In genomic region chr12:14256139-14256538, GRCh38 we compare ENCODE assay signal across 8 cellular contexts.
DNase-seq lines count a peak whose midpoint lies in the region; ATAC-seq and TF ChIP-seq lines count a peak whose summit lies in the region.

No MANE protein-coding gene starts in this region.

- no peak for TF ChIP-seq EP300 in gastroesophageal sphincter (IDR thresholded peaks at IDR 0.05)

- TF ChIP-seq CTCF in heart left ventricle (IDR thresholded peaks at IDR 0.05) (no peak), type B pancreatic cell (conservative IDR thresholded peaks at IDR 0.05) (no peak), gastroesophageal sphincter (IDR thresholded peaks at IDR 0.05) (no peak), progenitor cell of endocrine pancreas (IDR thresholded peaks at IDR 0.05; ENCODE audit: unreplicated experiment) (no peak)

- peak overlapping the region; percentile 95 for H3K27ac Mint-ChIP-seq in memory B cell
- H3K27ac Mint-ChIP-seq in type B pancreatic cell, result peak overlapping the region; percentile 92
- no peak overlapping the region for H3K27ac Mint-ChIP-seq in progenitor cell of endocrine pancreas

- peak overlapping the region in 11 of 12 donors; percentile 85 to 98 (median 88) for H3K27ac ChIP-seq in heart left ventricle
- H3K27ac ChIP-seq in gastroesophageal sphincter, result peak overlapping the region in 2 of 4 donors; percentile 83

- peak in 1 of 5 donors; percentile 23 for DNase-seq in heart left ventricle
- no peak for DNase-seq in Right ventricle myocardium superior
- peak; percentile 45 for DNase-seq in activated naive CD4-positive, alpha-beta T cell treated with Interleukin-2 at 50 U/mL for 16 hours
- no peak for DNase-seq in memory B cell (ENCODE audit: low spot score in 2 of 2)
- DNase-seq in type B pancreatic cell (ENCODE audit: extremely low spot score, unreplicated experiment), result no peak
- DNase-seq in progenitor cell of endocrine pancreas (ENCODE audit: low spot score, unreplicated experiment), result no peak
- no peak for DNase-seq in NCI-H2171 (lab: John Stamatoyannopoulos, UW)

- H3K4me1 Mint-ChIP-seq in memory B cell, result peaks cover 30% of the 10 kb centered on the region
- H3K4me1 Mint-ChIP-seq in type B pancreatic cell (ENCODE audit: unreplicated experiment), result peaks cover 31% of the 10 kb centered on the region
- H3K4me1 Mint-ChIP-seq in progenitor cell of endocrine pancreas (ENCODE audit: low read depth), result peaks cover 29% of the 10 kb centered on the region

- H3K9me3 ChIP-seq in heart left ventricle (peaks cover 0 to 15% (median 0%) of the 10 kb centered on the region in 12 donors), gastroesophageal sphincter (no peaks in the 10 kb centered on the region)

- H3K27me3 Mint-ChIP-seq in memory B cell, result no peaks in the 10 kb centered on the region
- peaks cover 3% of the 10 kb centered on the region for H3K27me3 Mint-ChIP-seq in type B pancreatic cell
- H3K27me3 Mint-ChIP-seq in progenitor cell of endocrine pancreas, result no peaks in the 10 kb centered on the region

- H3K9me3 Mint-ChIP-seq in memory B cell (no peaks in the 10 kb centered on the region), type B pancreatic cell (peaks cover 27% of the 10 kb centered on the region), progenitor cell of endocrine pancreas (ENCODE audit: low read depth) (peaks cover 33% of the 10 kb centered on the region)

- H3K4me3 Mint-ChIP-seq in memory B cell, result no peak overlapping the region
- no peak overlapping the region for H3K4me3 Mint-ChIP-seq in type B pancreatic cell
- no peak overlapping the region for H3K4me3 Mint-ChIP-seq in progenitor cell of endocrine pancreas (ENCODE audit: low read depth)

- H3K27me3 ChIP-seq in heart left ventricle (peaks cover 0 to 3% (median 0%) of the 10 kb centered on the region in 9 donors), gastroesophageal sphincter (no peaks in the 10 kb centered on the region)

- WGBS in heart left ventricle, 4 donors, result 29 to 37% (median 31%) methylated on average over 6 of the region's 6 CpGs
- WGBS in gastroesophageal sphincter (ENCODE audit: low coverage in 1 of 2), 2 donors, result 28 to 43% methylated on average over 6 of the region's 6 CpGs

- peak overlapping the region in 1 of 12 donors; percentile 32 for H3K4me3 ChIP-seq in heart left ventricle
- H3K4me3 ChIP-seq in gastroesophageal sphincter, result no peak overlapping the region

- H3K4me1 ChIP-seq in heart left ventricle (peaks cover 4 to 69% (median 45%) of the 10 kb centered on the region in 12 donors), gastroesophageal sphincter (peaks cover 0 to 51% (median 19%) of the 10 kb centered on the region in 3 donors)

- H3K36me3 ChIP-seq in heart left ventricle (no peaks in the 10 kb centered on the region), gastroesophageal sphincter (no peaks in the 10 kb centered on the region)

- intact Hi-C loops in heart left ventricle (cut with DNase I), result loop anchor here in 9 of 10 donors (2.0 to 10.0 kb wide), 13 partner anchors 109 to 519 kb away; partner anchors contain the start of genes ATF7IP (in 4 of the 9) and PLBD1 (in 1 of the 9)
- intact Hi-C loops in Right ventricle myocardium superior (cut with DNase I), result loop anchor here (5.0 kb wide), 1 partner anchor 111 kb away; the partner anchor contains the start of gene ATF7IP

- H3K36me3 Mint-ChIP-seq in memory B cell, result no peaks in the 10 kb centered on the region
- H3K36me3 Mint-ChIP-seq in type B pancreatic cell, result peaks cover 53% of the 10 kb centered on the region
- H3K36me3 Mint-ChIP-seq in progenitor cell of endocrine pancreas (ENCODE audit: insufficient read depth), result peaks cover 21% of the 10 kb centered on the region

- ATAC-seq in heart left ventricle, result no peak
- no peak for ATAC-seq in Right ventricle myocardium superior (ENCODE audit: poor library complexity)
- no peak for ATAC-seq in memory B cell (ENCODE audit: low read depth)
- ATAC-seq in gastroesophageal sphincter, result no peak

- TF ChIP-seq POLR2A in heart left ventricle (IDR thresholded peaks at IDR 0.05) (no peak), gastroesophageal sphincter (IDR thresholded peaks at IDR 0.05) (no peak)
